Comparison of ENCODE assay signal across 9 cellular contexts in genomic region chr7:5636446-5636835, GRCh38. TPM values are rescaled to one million over a fixed set of nuclear protein-coding genes. Genes with fewer than 3 reads are reported as not detected.
A peak's percentile ranks its signal among the peaks of the same experiment; 100 is the strongest.
DNase-seq lines count a peak whose midpoint lies in the region; ATAC-seq and TF ChIP-seq lines count a peak whose summit lies in the region.
"Had no signal": no experiment of that assay in that cellular context is flagged by ENCODE, and none has a peak within 500 bp of the region (broad histone marks: within the 10 kb centered on the region; RNA-seq: fewer than 3 reads in every experiment).

No MANE protein-coding gene starts in this region.

- peak overlapping the region; percentile 36 to 98 (median 89) for H3K27ac Mint-ChIP-seq in brain

- no peak for DNase-seq in testis
- DNase-seq in MM.1S = no peak
- DNase-seq: effector memory CD4-positive, alpha-beta T cell had no signal

- H2AFZ ChIP-seq in MM.1S (ENCODE audit: low read length) = no peak overlapping the region

- peaks cover 40% of the 10 kb centered on the region for H3K36me3 Mint-ChIP-seq in brain

- 49 to 61% methylated on average over 9 of the region's 9 CpGs for WGBS in testis, 2 donors

- H3K27me3 Mint-ChIP-seq in brain = no peaks in the 10 kb centered on the region

- no peak overlapping the region for H3K4me3 ChIP-seq in HUES48 (ENCODE audit: low read depth, low read length)
- peak overlapping the region; percentile 1 to 7 for H3K4me3 ChIP-seq in stomach smooth muscle (ENCODE audit: low read length in 2 of 2)
- no peak overlapping the region for H3K4me3 ChIP-seq in testis
- no peak overlapping the region for H3K4me3 ChIP-seq in MM.1S (ENCODE audit: low read length)

- H3K4me1 ChIP-seq in HUES48 (ENCODE audit: control insufficient read depth, insufficient read depth, low read length) (peaks cover 42% of the 10 kb centered on the region), stomach smooth muscle (ENCODE audit: control insufficient read depth, insufficient read depth, low read length) (peaks cover 52% of the 10 kb centered on the region), testis (peaks cover 56% of the 10 kb centered on the region), MM.1S (ENCODE audit: low read length) (no peaks in the 10 kb centered on the region)

- intact Hi-C loops in testis (cut with DNase I; ENCODE audit: low total_unique reads) = no loop called here

- TF ChIP-seq POLR2A in testis (IDR thresholded peaks at IDR 0.05) = no peak

- TF ChIP-seq CTCF in brain (conservative IDR thresholded peaks at IDR 0.05) = no peak
- TF ChIP-seq CTCF in testis (IDR thresholded peaks at IDR 0.05) = no peak
- no peak for TF ChIP-seq CTCF in MM.1S (IDR thresholded peaks at IDR 0.05; ENCODE audit: low read length)

- H3K27ac ChIP-seq in HUES48 (ENCODE audit: low read depth, low read length) = peak overlapping the region; percentile 74
- H3K27ac ChIP-seq in layer of hippocampus (ENCODE audit: low read depth, low read length) = peak overlapping the region; percentile 87
- peak overlapping the region; percentile 53 for H3K27ac ChIP-seq in stomach smooth muscle (ENCODE audit: low read length)
- peak overlapping the region in 1 of 2 donors; percentile 69 for H3K27ac ChIP-seq in testis
- no peak overlapping the region for H3K27ac ChIP-seq in MM.1S (ENCODE audit: low read length)

- H3F3A ChIP-seq in MM.1S (ENCODE audit: insufficient read depth, low read length) = no peaks in the 10 kb centered on the region

- H3K9me2 ChIP-seq in MM.1S (replicated peaks; ENCODE audit: insufficient read depth, low read length) = no peaks in the 10 kb centered on the region

- H3K9me3 ChIP-seq in HUES48 (ENCODE audit: control insufficient read depth, insufficient read depth, low read length) (no peaks in the 10 kb centered on the region), stomach smooth muscle (ENCODE audit: control insufficient read depth in 2 of 2, low read length in 2 of 2) (no peaks in the 10 kb centered on the region), testis (no peaks in the 10 kb centered on the region), MM.1S (replicated peaks; ENCODE audit: insufficient read depth, low read length) (no peaks in the 10 kb centered on the region)

- no peaks in the 10 kb centered on the region for H3K27me3 ChIP-seq in HUES48 (ENCODE audit: control insufficient read depth, insufficient read depth, low read length)
- H3K27me3 ChIP-seq in layer of hippocampus (ENCODE audit: control insufficient read depth, insufficient read depth, low read length) = no peaks in the 10 kb centered on the region
- no peaks in the 10 kb centered on the region for H3K27me3 ChIP-seq in stomach smooth muscle (ENCODE audit: control insufficient read depth in 1 of 2, insufficient read depth in 2 of 2, low read length in 2 of 2)
- H3K27me3 ChIP-seq in testis = no peaks in the 10 kb centered on the region
- no peaks in the 10 kb centered on the region for H3K27me3 ChIP-seq in MM.1S (replicated peaks; ENCODE audit: insufficient read depth, low read length)

- no peak for ATAC-seq in HG02938 (IDR thresholded peaks at IDR 0.05; ENCODE audit: unreplicated experiment)
- ATAC-seq in HG03045 (IDR thresholded peaks at IDR 0.05; ENCODE audit: unreplicated experiment) = no peak

- no peak overlapping the region for H3K4me2 ChIP-seq in MM.1S (ENCODE audit: low read depth, low read length)

- H3K9ac ChIP-seq in HUES48 (ENCODE audit: low read depth, low read length) (no peak overlapping the region), stomach smooth muscle (ENCODE audit: low read length in 2 of 2) (no peak overlapping the region), MM.1S (ENCODE audit: low read length) (no peak overlapping the region)

- no peaks in the 10 kb centered on the region for H4K20me1 ChIP-seq in MM.1S (ENCODE audit: insufficient read depth, low read length)

- H3K4me3 Mint-ChIP-seq in brain = peak overlapping the region; percentile 15 to 64 (median 43)

- H3K79me2 ChIP-seq in MM.1S (ENCODE audit: low read length) = no peaks in the 10 kb centered on the region

- H3K9me3 Mint-ChIP-seq in brain = no peaks in the 10 kb centered on the region

- H3K36me3 ChIP-seq in HUES48 (ENCODE audit: control insufficient read depth, insufficient read depth, low read length) (peaks cover 33% of the 10 kb centered on the region), stomach smooth muscle (ENCODE audit: control insufficient read depth in 2 of 2, insufficient read depth in 2 of 2, low read length in 2 of 2) (peaks cover 27 to 32% of the 10 kb centered on the region in 2 donors), testis (ENCODE audit: low read depth, missing control alignments) (no peaks in the 10 kb centered on the region), MM.1S (replicated peaks; ENCODE audit: insufficient read depth, low read length) (0 out of 2 replicates have a peak, but pooled peaks cover 2% of the 10 kb centered on the region)

- peaks cover 72% of the 10 kb centered on the region for H3K4me1 Mint-ChIP-seq in brain

RNA-seq across cellular contexts. Expression of gene FSCN1, which starts 43.8 kb away (rescaled TPM):
- polyA plus RNA-seq in brain (ENCODE audit: insufficient read depth, low read depth, low replicate concordance) (221 TPM), testis (ENCODE audit: insufficient read depth, low read depth, low replicate concordance) (75.5 TPM)
- 100 to 1,000 TPM; 210 to 293 TPM for total RNA-seq in testis

Comparison
In these comparisons a context has a peak if more than half of its experiments do, and no peak if none do; other contexts are left out.
1. H3K4me3 ChIP-seq: peak in stomach smooth muscle (2 of 2); none in HUES48 (single experiment), testis (0 of 2) and MM.1S (single experiment).